In the genomic region with DNA sequence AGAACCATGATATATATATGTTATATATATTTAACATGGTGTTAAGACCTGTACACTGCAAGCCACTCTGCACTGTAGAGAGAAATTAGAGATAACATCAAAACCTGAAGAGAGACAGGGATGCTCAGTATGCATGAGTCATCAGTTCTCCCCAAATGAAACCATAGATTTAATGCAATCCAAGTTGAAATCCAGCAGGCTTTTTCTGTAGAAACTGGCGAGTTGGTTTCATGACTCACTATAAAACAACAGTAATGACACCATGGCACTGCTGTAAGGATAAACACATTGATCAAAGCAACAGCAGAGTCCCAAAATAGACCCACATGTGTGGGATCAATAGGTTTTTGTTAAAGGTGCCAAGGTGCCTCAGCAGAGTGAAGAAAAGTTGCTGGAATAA, we compare ENCODE assay signal across 16 cellular contexts.
DNase-seq lines count a peak whose midpoint lies in the region; ATAC-seq and TF ChIP-seq lines count a peak whose summit lies in the region.
"Had no signal": no experiment of that assay in that cellular context is flagged by ENCODE, and none has a peak within 500 bp of the region (broad histone marks: within the 10 kb centered on the region; RNA-seq: fewer than 3 reads in every experiment).

No MANE protein-coding gene starts in this region.

- no peak overlapping the region for H3K4me3 ChIP-seq in PC-3 (ENCODE audit: low read length)

- H3K4me3 Mint-ChIP-seq in stimulated activated naive CD8-positive, alpha-beta T cell treated with anti-CD3 and anti-CD28 coated beads, Interleukin-15, amount 100 ng/mL, for 72 hours = no peak overlapping the region
- H3K4me3 Mint-ChIP-seq: T-cell had no signal

- 0 out of 2 replicates have a peak, but pooled peaks cover 4% of the 10 kb centered on the region for H3K9me3 ChIP-seq in PC-3 (ENCODE audit: low read length)

- H3K9me3 Mint-ChIP-seq in activated naive CD4-positive, alpha-beta T cell treated with anti-CD3 and anti-CD28 coated beads, Interleukin-2, amount 50 U/mL, for 72 hours = peaks cover 0 to 3% of the 10 kb centered on the region in 2 donors
- peaks cover 3 to 5% of the 10 kb centered on the region in 2 donors for H3K9me3 Mint-ChIP-seq in stimulated activated naive CD8-positive, alpha-beta T cell treated with anti-CD3 and anti-CD28 coated beads, Interleukin-15, amount 100 ng/mL, for 72 hours

- H3K4me2 ChIP-seq in PC-3 (ENCODE audit: low read length) = no peak overlapping the region

- peak; percentile 31 to 37 for ATAC-seq in activated naive CD4-positive, alpha-beta T cell treated with anti-CD3 and anti-CD28 coated beads, Interleukin-2, amount 50 U/mL, for 72 hours
- peak; percentile 67 for ATAC-seq in PC-3
- ATAC-seq in GM21723 (IDR thresholded peaks at IDR 0.05; ENCODE audit: unreplicated experiment) = no peak
- ATAC-seq in stimulated activated naive CD8-positive, alpha-beta T cell treated with anti-CD3 and anti-CD28 coated beads, Interleukin-15, amount 100 ng/mL, for 72 hours = no peak
- no peak for ATAC-seq in GM19455 (IDR thresholded peaks at IDR 0.05; ENCODE audit: unreplicated experiment)
- ATAC-seq: activated CD4-positive, CD25-positive, alpha-beta regulatory T cell treated with anti-CD3 and anti-CD28 coated beads, Interleukin-2, amount 50 U/mL, for 24 hours; T-cell had no signal

- no peak overlapping the region for H3K27ac Mint-ChIP-seq in activated naive CD4-positive, alpha-beta T cell treated with anti-CD3 and anti-CD28 coated beads, Interleukin-2, amount 50 U/mL, for 72 hours
- H3K27ac Mint-ChIP-seq in stimulated activated naive CD8-positive, alpha-beta T cell treated with anti-CD3 and anti-CD28 coated beads, Interleukin-15, amount 100 ng/mL, for 72 hours = no peak overlapping the region
- H3K27ac Mint-ChIP-seq: T-cell had no signal

- DNase-seq in activated naive CD4-positive, alpha-beta T cell treated with anti-CD3 and anti-CD28 coated beads, Interleukin-2, amount 50 U/mL, for 72 hours (ENCODE audit: low spot score in 2 of 2) = no peak
- DNase-seq in activated naive CD4-positive, alpha-beta T cell treated with anti-CD3 and anti-CD28 coated beads, Interleukin-2, amount 50 U/mL, for 16 hours = no peak
- DNase-seq in PC-3 (peak; percentile 69), fibroblast of gingiva (ENCODE audit: low read depth) (peak; percentile 67), NCI-H748 (lab: John Stamatoyannopoulos, UW; ENCODE audit: unreplicated experiment) (no peak)
- no peak for DNase-seq in stimulated activated naive CD8-positive, alpha-beta T cell treated with anti-CD3 and anti-CD28 coated beads, Interleukin-15, amount 100 ng/mL, for 72 hours
- DNase-seq: aorta, DMS153, midbrain, NCI-H1105 treated with DMSO at 0.1 percent for 48 hours, NCI-H345, nucleus accumbens, T-cell had no signal

- BruUV-seq in PC-3 (replicated peaks; lab: Mats Ljungman, UMichigan) = no TSS peak

- H3K36me3 Mint-ChIP-seq in activated naive CD4-positive, alpha-beta T cell treated with anti-CD3 and anti-CD28 coated beads, Interleukin-2, amount 50 U/mL, for 72 hours = peaks cover 0 to 13% of the 10 kb centered on the region in 2 donors

- H3K9me2 ChIP-seq in PC-3 (replicated peaks; ENCODE audit: low read length) = no peaks in the 10 kb centered on the region

- peaks cover 5% of the 10 kb centered on the region; the same call in 1 of the 2 replicates for H3K4me1 ChIP-seq in PC-3 (ENCODE audit: insufficient read depth, low read length)

- CTCF ChIA-PET in PC-3 (lab: Charles Lee) = no interaction called here

- H2AFZ ChIP-seq in PC-3 (ENCODE audit: low read length) = no peak overlapping the region

- H4K20me1 ChIP-seq in PC-3 (ENCODE audit: low read length) = no peaks in the 10 kb centered on the region

- no peaks in the 10 kb centered on the region for H3K27me3 Mint-ChIP-seq in stimulated activated naive CD8-positive, alpha-beta T cell treated with anti-CD3 and anti-CD28 coated beads, Interleukin-15, amount 100 ng/mL, for 72 hours
- H3K27me3 Mint-ChIP-seq: T-cell had no signal

- intact Hi-C loops in PC-3 (cut with micrococcal nuclease) = no loop called here

- H3K27ac ChIP-seq in PC-3 (ENCODE audit: low read length) = no peak overlapping the region

- POLR2A ChIA-PET in PC-3 (lab: Charles Lee; ENCODE audit: unreplicated experiment) = no interaction called here

- no peaks in the 10 kb centered on the region for H3F3A ChIP-seq in PC-3 (ENCODE audit: low read length, unreplicated experiment)

- peaks cover 10% of the 10 kb centered on the region for H3K4me1 Mint-ChIP-seq in stimulated activated naive CD8-positive, alpha-beta T cell treated with anti-CD3 and anti-CD28 coated beads, Interleukin-15, amount 100 ng/mL, for 72 hours

- H3K9ac ChIP-seq in PC-3 (ENCODE audit: low read length) = no peak overlapping the region

- no peaks in the 10 kb centered on the region for H3K79me2 ChIP-seq in PC-3 (ENCODE audit: low read length)

- no peaks in the 10 kb centered on the region for H3K27me3 ChIP-seq in PC-3 (ENCODE audit: low read length)

- no peak for TF ChIP-seq CTCF in PC-3 (conservative IDR thresholded peaks at IDR 0.05; ENCODE audit: low read depth, low read length)

- no peaks in the 10 kb centered on the region for H3K36me3 ChIP-seq in PC-3 (ENCODE audit: low read depth, low read length)

Comparison
In these comparisons a context has a peak if more than half of its experiments do, and no peak if none do; other contexts are left out.
1. ATAC-seq: peak in activated naive CD4-positive, alpha-beta T cell treated with anti-CD3 and anti-CD28 coated beads, Interleukin-2, amount 50 U/mL, for 72 hours (2 of 2) and PC-3 (single experiment); none in GM21723 (single experiment), stimulated activated naive CD8-positive, alpha-beta T cell treated with anti-CD3 and anti-CD28 coated beads, Interleukin-15, amount 100 ng/mL, for 72 hours (single experiment) and GM19455 (single experiment).
2. DNase-seq: peak in PC-3 (single experiment) and fibroblast of gingiva (single experiment); none in activated naive CD4-positive, alpha-beta T cell treated with anti-CD3 and anti-CD28 coated beads, Interleukin-2, amount 50 U/mL, for 72 hours (0 of 2), activated naive CD4-positive, alpha-beta T cell treated with anti-CD3 and anti-CD28 coated beads, Interleukin-2, amount 50 U/mL, for 16 hours (single experiment), stimulated activated naive CD8-positive, alpha-beta T cell treated with anti-CD3 and anti-CD28 coated beads, Interleukin-15, amount 100 ng/mL, for 72 hours (0 of 2) and NCI-H748 (single experiment).